In genomic region chr11:72758690-72759389, GRCh38 we compare ENCODE assay signal across 10 cellular contexts. TPM values are rescaled to one million over a fixed set of nuclear protein-coding genes. Genes with fewer than 3 reads are reported as not detected.
DNase-seq lines count a peak whose midpoint lies in the region; ATAC-seq and TF ChIP-seq lines count a peak whose summit lies in the region.
"Had no signal": no experiment of that assay in that cellular context is flagged by ENCODE, and none has a peak within 500 bp of the region (broad histone marks: within the 10 kb centered on the region; RNA-seq: fewer than 3 reads in every experiment).

No MANE protein-coding gene starts in this region.

- 62 to 69% methylated on average over 17 of the region's 17 CpGs for WGBS in testis, 2 donors

- no peaks in the 10 kb centered on the region for H3K4me1 Mint-ChIP-seq in endothelial cell (ENCODE audit: unreplicated experiment)

- TF ChIP-seq CTCF in right atrium auricular region (IDR thresholded peaks at IDR 0.05) (no peak), testis (IDR thresholded peaks at IDR 0.05) (no peak), endothelial cell (IDR thresholded peaks at IDR 0.05; ENCODE audit: unreplicated experiment) (no peak)

- no peak for ATAC-seq in GM19455 (IDR thresholded peaks at IDR 0.05; ENCODE audit: unreplicated experiment)

- DNase-seq in NCI-H2171 treated with DMSO at 0.1 percent for 48 hours (lab: John Stamatoyannopoulos, UW), result peak; percentile 17
- no peak for DNase-seq in NCI-H2171 (lab: John Stamatoyannopoulos, UW)
- peak; percentile 82 for DNase-seq in T1000 (lab: John Stamatoyannopoulos, UW)
- DNase-seq in right atrium auricular region (ENCODE audit: low spot score), result no peak
- DNase-seq in testis, result peak; percentile 50
- no peak for DNase-seq in endothelial cell (ENCODE audit: low spot score)
- no peak for DNase-seq in activated T-cell treated with anti-CD3 and anti-CD28 coated beads, Interleukin-2, amount 50 U/mL, for 1 hour
- DNase-seq: retina had no signal

- no peaks in the 10 kb centered on the region for H3K9me3 Mint-ChIP-seq in endothelial cell (ENCODE audit: unreplicated experiment)

- H3K36me3 ChIP-seq in right atrium auricular region, result no peaks in the 10 kb centered on the region
- no peaks in the 10 kb centered on the region for H3K36me3 ChIP-seq in testis (ENCODE audit: low read depth, missing control alignments)

- H3K4me3 ChIP-seq in right atrium auricular region, result no peak overlapping the region
- no peak overlapping the region for H3K4me3 ChIP-seq in testis

- no peaks in the 10 kb centered on the region for H3K27me3 ChIP-seq in right atrium auricular region
- H3K27me3 ChIP-seq in testis, result no peaks in the 10 kb centered on the region

- H3K27ac Mint-ChIP-seq in endothelial cell (ENCODE audit: unreplicated experiment), result no peak overlapping the region
- H3K27ac Mint-ChIP-seq: activated naive CD8-positive, alpha-beta T cell had no signal

- H3K4me3 Mint-ChIP-seq in endothelial cell (ENCODE audit: unreplicated experiment), result no peak overlapping the region
- H3K4me3 Mint-ChIP-seq: activated naive CD8-positive, alpha-beta T cell had no signal

- peaks cover 24% of the 10 kb centered on the region for H3K36me3 Mint-ChIP-seq in endothelial cell (ENCODE audit: low read depth, unreplicated experiment)

- TF ChIP-seq POLR2A in testis (IDR thresholded peaks at IDR 0.05), result no peak

- intact Hi-C loops in testis (cut with DNase I; ENCODE audit: low total_unique reads), result no loop called here

- peaks cover 4% of the 10 kb centered on the region for H3K27me3 Mint-ChIP-seq in endothelial cell (ENCODE audit: unreplicated experiment)
- H3K27me3 Mint-ChIP-seq: activated naive CD8-positive, alpha-beta T cell had no signal

- H3K27ac ChIP-seq in right atrium auricular region (peak overlapping the region; percentile 32 to 66), testis (no peak overlapping the region)

- no peaks in the 10 kb centered on the region for H3K9me3 ChIP-seq in right atrium auricular region
- no peaks in the 10 kb centered on the region for H3K9me3 ChIP-seq in testis

- H3K4me1 ChIP-seq in right atrium auricular region (peaks cover 0 to 21% of the 10 kb centered on the region in 2 donors), testis (no peaks in the 10 kb centered on the region)

RNA-seq across cellular contexts. Expression of gene ARAP1, which starts 6.6 kb away (rescaled TPM):
- total RNA-seq in right atrium auricular region (10 to 100 TPM; 74.0 to 83.8 TPM), testis (10 to 100 TPM; 65.2 to 88.3 TPM), endothelial cell (ENCODE audit: unreplicated experiment) (55.1 TPM)
- 46.9 TPM for polyA plus RNA-seq in testis (ENCODE audit: insufficient read depth, low read depth, low replicate concordance)

RNA-seq across cellular contexts. Expression of gene STARD10, which starts 35.0 kb away (rescaled TPM):
- total RNA-seq in right atrium auricular region (100 to 1,000 TPM in 1 of 2 donors, 10 to 100 TPM in 1; 77.0 to 112 TPM), testis (100 to 1,000 TPM; 130 to 202 TPM), endothelial cell (ENCODE audit: unreplicated experiment) (13.4 TPM)
- polyA plus RNA-seq in testis (ENCODE audit: insufficient read depth, low read depth, low replicate concordance), result 379 TPM

RNA-seq across cellular contexts. Expression of gene ATG16L2, which starts 55.4 kb away (rescaled TPM):
- total RNA-seq in right atrium auricular region, result 10 to 100 TPM in 1 of 2 donors, 1 to 10 TPM in 1; 9.0 to 10.0 TPM
- total RNA-seq in testis, result 10 to 100 TPM; 33.8 to 39.5 TPM
- 16.2 TPM for polyA plus RNA-seq in testis (ENCODE audit: insufficient read depth, low read depth, low replicate concordance)
- 51.0 TPM for total RNA-seq in endothelial cell (ENCODE audit: unreplicated experiment)

Comparison
In these comparisons a context has a peak if more than half of its experiments do, and no peak if none do; other contexts are left out.
1. DNase-seq: peak in NCI-H2171 treated with DMSO at 0.1 percent for 48 hours (single experiment), T1000 (single experiment) and testis (single experiment); none in NCI-H2171 (single experiment), right atrium auricular region (single experiment), endothelial cell (single experiment) and activated T-cell treated with anti-CD3 and anti-CD28 coated beads, Interleukin-2, amount 50 U/mL, for 1 hour (single experiment).
2. H3K27ac ChIP-seq: peak in right atrium auricular region (2 of 2); none in testis (0 of 2).